ENCODE assay signal across 25 cellular contexts in genomic region chr4:1415681-1415981, GRCh38. TPM values are rescaled to one million over a fixed set of nuclear protein-coding genes. Genes with fewer than 3 reads are reported as not detected.
"Had no signal": no experiment of that assay in that cellular context is flagged by ENCODE, and none has a peak within 500 bp of the region (broad histone marks: within the 10 kb centered on the region; RNA-seq: fewer than 3 reads in every experiment).

No MANE protein-coding gene starts in this region.

- H3K27ac ChIP-seq: gastrocnemius medialis, heart right ventricle, left ventricle myocardium inferior, ovary, right lobe of liver, SK-N-MC, thoracic aorta, upper lobe of left lung, VCaP had no signal

- H3K4me1 ChIP-seq: gastrocnemius medialis, heart right ventricle, left ventricle myocardium inferior, right lobe of liver had no signal

- H3K4me3 ChIP-seq: gastrocnemius medialis, heart right ventricle, left ventricle myocardium inferior, ovary, right lobe of liver, SK-N-MC, smooth muscle cell, thoracic aorta, upper lobe of left lung had no signal

- H3K36me3 Mint-ChIP-seq: activated naive CD8-positive, alpha-beta T cell treated with anti-CD3 and anti-CD28 coated beads, Interleukin-2, amount 10 ng/mL, durations not matched to agents 7 days and 5 days; brain; T-cell had no signal

- H3K27me3 ChIP-seq: ovary had no signal

- H3K4me3 Mint-ChIP-seq: activated naive CD8-positive, alpha-beta T cell treated with anti-CD3 and anti-CD28 coated beads, Interleukin-2, amount 10 ng/mL, durations not matched to agents 7 days and 5 days; activated T-cell treated with anti-CD3 and anti-CD28 coated beads, Interleukin-2, amount 50 U/mL, for 4 hours; brain; nephron had no signal

- H3K27ac Mint-ChIP-seq: activated naive CD8-positive, alpha-beta T cell treated with anti-CD3 and anti-CD28 coated beads, Interleukin-2, amount 10 ng/mL, durations not matched to agents 7 days and 5 days; brain; nephron had no signal

- H3K36me3 ChIP-seq: gastrocnemius medialis, heart right ventricle, left ventricle myocardium inferior, ovary, right lobe of liver, thoracic aorta, upper lobe of left lung had no signal

- H3K4me2 ChIP-seq: smooth muscle cell had no signal

- ATAC-seq: activated T-cell treated with anti-CD3 and anti-CD28 coated beads, Interleukin-2, amount 50 U/mL, for 4 hours; gastrocnemius medialis; right lobe of liver had no signal

- H3K4me1 Mint-ChIP-seq: activated naive CD8-positive, alpha-beta T cell treated with anti-CD3 and anti-CD28 coated beads, Interleukin-2, amount 10 ng/mL, durations not matched to agents 7 days and 5 days; brain; nephron had no signal

- DNase-seq: activated CD4-positive, alpha-beta T cell treated with anti-CD3 and anti-CD28 coated beads, Interleukin-2, amount 50 U/mL, for 4 hours; activated CD4-positive, CD25-positive, alpha-beta regulatory T cell treated with anti-CD3 and anti-CD28 coated beads, Interleukin-2, amount 50 U/mL, for 72 hours; activated naive CD8-positive, alpha-beta T cell treated with anti-CD3 and anti-CD28 coated beads, Interleukin-2, amount 10 ng/mL, durations not matched to agents 7 days and 5 days; caudate nucleus; erythroblast; gastrocnemius medialis; heart right ventricle; kidney glomerular epithelial cell; left ventricle myocardium inferior; mammary epithelial cell; midbrain; ovary; SHP77; stimulated activated CD4-positive, alpha-beta T cell treated with anti-CD3 and anti-CD28 coated beads, Interleukin-4, amount 100 ng/mL, for 1 hour had no signal

- H3K9me3 ChIP-seq: gastrocnemius medialis, heart right ventricle, left ventricle myocardium inferior, ovary, right lobe of liver, thoracic aorta, upper lobe of left lung had no signal

- H3K9me3 Mint-ChIP-seq: activated naive CD8-positive, alpha-beta T cell treated with anti-CD3 and anti-CD28 coated beads, Interleukin-2, amount 10 ng/mL, durations not matched to agents 7 days and 5 days; activated T-cell treated with anti-CD3 and anti-CD28 coated beads, Interleukin-2, amount 50 U/mL, for 4 hours; T-cell had no signal

RNA-seq across cellular contexts. Expression of gene NKX1-1, which starts 9.4 kb away (rescaled TPM):
- total RNA-seq: activated naive CD8-positive, alpha-beta T cell treated with anti-CD3 and anti-CD28 coated beads, Interleukin-2, amount 10 ng/mL, durations not matched to agents 7 days and 5 days; activated T-cell treated with anti-CD3 and anti-CD28 coated beads, Interleukin-2, amount 50 U/mL, for 4 hours; gastrocnemius medialis; heart right ventricle; left ventricle myocardium inferior; mammary epithelial cell; ovary; pulmonary artery endothelial cell; right lobe of liver; smooth muscle cell; T-cell; thoracic aorta; upper lobe of left lung had no signal
- polyA plus RNA-seq: heart right ventricle, mammary epithelial cell, ovary, smooth muscle cell had no signal
